11 cellular contexts compared by ENCODE assay signal in genomic region chr5:61599370-61600140, GRCh38.
DNase-seq lines count a peak whose midpoint lies in the region; ATAC-seq and TF ChIP-seq lines count a peak whose summit lies in the region.
"Had no signal": no experiment of that assay in that cellular context is flagged by ENCODE, and none has a peak within 500 bp of the region (broad histone marks: within the 10 kb centered on the region; RNA-seq: fewer than 3 reads in every experiment).

No MANE protein-coding gene starts in this region.

- H3K4me3 ChIP-seq in choroid plexus epithelial cell (ENCODE audit: low read depth, low read length), result no peak overlapping the region
- no peak overlapping the region for H3K4me3 ChIP-seq in esophagus squamous epithelium

- H3K4me1 Mint-ChIP-seq in nephron progenitor cell, result peaks cover 13% of the 10 kb centered on the region
- H3K4me1 Mint-ChIP-seq: activated naive CD4-positive, alpha-beta T cell treated with anti-CD3 and anti-CD28 coated beads, Interleukin-2, amount 10 ng/mL, durations not matched to agents 7 days and 5 days had no signal

- H3K9me3 Mint-ChIP-seq in nephron progenitor cell, result peaks cover 29% of the 10 kb centered on the region
- H3K9me3 Mint-ChIP-seq: activated naive CD4-positive, alpha-beta T cell treated with anti-CD3 and anti-CD28 coated beads, Interleukin-2, amount 10 ng/mL, durations not matched to agents 7 days and 5 days had no signal

- H3K27me3 ChIP-seq in esophagus squamous epithelium, result no peaks in the 10 kb centered on the region

- no peak for ATAC-seq in HG02840 (IDR thresholded peaks at IDR 0.05; ENCODE audit: low FRiP score, unreplicated experiment)

- H3K27ac Mint-ChIP-seq in nephron progenitor cell, result peak overlapping the region; percentile 10
- H3K27ac Mint-ChIP-seq: activated naive CD4-positive, alpha-beta T cell treated with anti-CD3 and anti-CD28 coated beads, Interleukin-2, amount 10 ng/mL, durations not matched to agents 7 days and 5 days had no signal

- TF ChIP-seq POLR2A in esophagus squamous epithelium (IDR thresholded peaks at IDR 0.05), result no peak

- no peak for TF ChIP-seq CTCF in choroid plexus epithelial cell (conservative IDR thresholded peaks at IDR 0.05; ENCODE audit: low read depth, low read length)
- TF ChIP-seq CTCF in nephron progenitor cell (IDR thresholded peaks at IDR 0.05), result no peak
- no peak for TF ChIP-seq CTCF in esophagus squamous epithelium (IDR thresholded peaks at IDR 0.05)

- no peaks in the 10 kb centered on the region for H3K9me3 ChIP-seq in esophagus squamous epithelium

- intact Hi-C loops in esophagus squamous epithelium (cut with DNase I), result no loop called here

- 38 to 57% methylated on average over 4 to 5 of the region's 5 CpGs for WGBS in esophagus squamous epithelium, 2 donors

- H3K27me3 Mint-ChIP-seq in nephron progenitor cell (ENCODE audit: low read depth, poor library complexity), result peaks cover 14% of the 10 kb centered on the region

- H3K4me1 ChIP-seq in esophagus squamous epithelium, result peaks cover 0 to 47% (median 5%) of the 10 kb centered on the region in 3 donors

- no peaks in the 10 kb centered on the region for H3K36me3 ChIP-seq in esophagus squamous epithelium

- H3K4me3 Mint-ChIP-seq in nephron progenitor cell, result no peak overlapping the region
- H3K4me3 Mint-ChIP-seq: activated naive CD4-positive, alpha-beta T cell treated with anti-CD3 and anti-CD28 coated beads, Interleukin-2, amount 10 ng/mL, durations not matched to agents 7 days and 5 days had no signal

- DNase-seq in COR-L47 (lab: John Stamatoyannopoulos, UW), result peak; percentile 55
- peak; percentile 49 for DNase-seq in NCI-H146 treated with DMSO at 0.1 percent for 48 hours (lab: John Stamatoyannopoulos, UW; ENCODE audit: unreplicated experiment)
- DNase-seq in choroid plexus epithelial cell (ENCODE audit: low read depth), result peak; percentile 45
- DNase-seq in nephron progenitor cell, result no peak
- no peak for DNase-seq in DMS79 (lab: John Stamatoyannopoulos, UW)
- no peak for DNase-seq in NCI-H1105 (lab: John Stamatoyannopoulos, UW)
- no peak for DNase-seq in esophagus squamous epithelium (lab: John Stamatoyannopoulos, UW)
- DNase-seq: activated CD4-positive, alpha-beta T cell treated with anti-CD3 and anti-CD28 coated beads, Interleukin-2, amount 50 U/mL, for 1 hour; activated naive CD4-positive, alpha-beta T cell treated with anti-CD3 and anti-CD28 coated beads, Interleukin-2, amount 10 ng/mL, durations not matched to agents 7 days and 5 days; posterior cingulate gyrus had no signal

- peaks cover 9% of the 10 kb centered on the region for H3K36me3 Mint-ChIP-seq in nephron progenitor cell (ENCODE audit: low read depth)
- H3K36me3 Mint-ChIP-seq: activated naive CD4-positive, alpha-beta T cell treated with anti-CD3 and anti-CD28 coated beads, Interleukin-2, amount 10 ng/mL, durations not matched to agents 7 days and 5 days had no signal

- H3K27ac ChIP-seq in esophagus squamous epithelium, result no peak overlapping the region

Comparison
In these comparisons a context has a peak if more than half of its experiments do, and no peak if none do; other contexts are left out.
1. DNase-seq: peak in COR-L47 (single experiment), NCI-H146 treated with DMSO at 0.1 percent for 48 hours (single experiment) and choroid plexus epithelial cell (single experiment); none in nephron progenitor cell (single experiment), DMS79 (single experiment), NCI-H1105 (single experiment) and esophagus squamous epithelium (single experiment).